In genomic region chr1:19209439-19209989, GRCh38 we compare ENCODE assay signal across 1 cellular context.
TF ChIP-seq lines count a peak whose summit lies in the region.

No MANE protein-coding gene starts in this region.

TF ChIP-seq in HEK293, 187 proteins besides CTCF, POLR2A, EP300 and RAD21 (continued from another document):
- peak; percentile 97 for TF ChIP-seq PRDM10 (tag by site-specific recombination; IDR thresholded peaks at IDR 0.05)
- no peak for TF ChIP-seq PBX3 (CRISPR knock-in tag; IDR thresholded peaks at IDR 0.05)
- no peak for TF ChIP-seq SP7 (tag by site-specific recombination; IDR thresholded peaks at IDR 0.05)
- TF ChIP-seq MZF1 (tag by site-specific recombination; IDR thresholded peaks at IDR 0.05; ENCODE audit: borderline replicate concordance): no peak
- no peak for TF ChIP-seq ZNF670 (tag by site-specific recombination; IDR thresholded peaks at IDR 0.05; ENCODE audit: low read depth)
- no peak for TF ChIP-seq KLF1 (tag by site-specific recombination; IDR thresholded peaks at IDR 0.05)
- TF ChIP-seq ZNF391 (tag by site-specific recombination; IDR thresholded peaks at IDR 0.05; ENCODE audit: borderline replicate concordance, low read depth): no peak
- no peak for TF ChIP-seq PRDM2 (tag by site-specific recombination; IDR thresholded peaks at IDR 0.05; ENCODE audit: borderline replicate concordance)
- TF ChIP-seq ZNF555 (tag by site-specific recombination; conservative IDR thresholded peaks at IDR 0.05): no peak
- TF ChIP-seq, protein P1, sequence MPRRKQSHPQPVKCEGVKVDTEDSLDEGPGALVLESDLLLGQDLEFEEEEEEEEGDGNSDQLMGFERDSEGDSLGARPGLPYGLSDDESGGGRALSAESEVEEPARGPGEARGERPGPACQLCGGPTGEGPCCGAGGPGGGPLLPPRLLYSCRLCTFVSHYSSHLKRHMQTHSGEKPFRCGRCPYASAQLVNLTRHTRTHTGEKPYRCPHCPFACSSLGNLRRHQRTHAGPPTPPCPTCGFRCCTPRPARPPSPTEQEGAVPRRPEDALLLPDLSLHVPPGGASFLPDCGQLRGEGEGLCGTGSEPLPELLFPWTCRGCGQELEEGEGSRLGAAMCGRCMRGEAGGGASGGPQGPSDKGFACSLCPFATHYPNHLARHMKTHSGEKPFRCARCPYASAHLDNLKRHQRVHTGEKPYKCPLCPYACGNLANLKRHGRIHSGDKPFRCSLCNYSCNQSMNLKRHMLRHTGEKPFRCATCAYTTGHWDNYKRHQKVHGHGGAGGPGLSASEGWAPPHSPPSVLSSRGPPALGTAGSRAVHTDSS (tag by site-specific recombination; IDR thresholded peaks at IDR 0.05): 0 out of 2 replicates have a peak, but pooled peaks have one; percentile 5
- TF ChIP-seq ZNF776 (tag by site-specific recombination; IDR thresholded peaks at IDR 0.05; ENCODE audit: borderline replicate concordance): no peak
- TF ChIP-seq EGR2 (tag by site-specific recombination; IDR thresholded peaks at IDR 0.05; ENCODE audit: low read depth): no peak
- TF ChIP-seq ZNF426 (tag by site-specific recombination; IDR thresholded peaks at IDR 0.05): no peak
